In genomic region chr12:52267266-52267665, GRCh38 we compare ENCODE assay signal across 35 cellular contexts. TPM values are rescaled to one million over a fixed set of nuclear protein-coding genes. Genes with fewer than 3 reads are reported as not detected.
"Had no signal": no experiment of that assay in that cellular context is flagged by ENCODE, and none has a peak within 500 bp of the region (broad histone marks: within the 10 kb centered on the region; RNA-seq: fewer than 3 reads in every experiment).

No MANE protein-coding gene starts in this region.

- H3K36me3 Mint-ChIP-seq: activated CD8-positive, alpha-beta memory T cell treated with anti-CD3 and anti-CD28 coated beads, Interleukin-2, amount 10 ng/mL, durations not matched to agents 7 days and 5 days; activated naive CD4-positive, alpha-beta T cell treated with anti-CD3 and anti-CD28 coated beads, Interleukin-2, amount 50 U/mL, for 72 hours; IgD-negative memory B cell had no signal

- H3K4me3 ChIP-seq: adrenal gland, body of pancreas had no signal

- H3K27ac Mint-ChIP-seq: activated CD4-positive, alpha-beta memory T cell treated with anti-CD3 and anti-CD28 coated beads, Interleukin-2, amount 10 ng/mL, durations not matched to agents 7 days and 5 days; activated CD8-positive, alpha-beta memory T cell treated with anti-CD3 and anti-CD28 coated beads, Interleukin-2, amount 10 ng/mL, durations not matched to agents 7 days and 5 days; activated naive CD4-positive, alpha-beta T cell treated with anti-CD3 and anti-CD28 coated beads for 36 hours; activated naive CD4-positive, alpha-beta T cell treated with anti-CD3 and anti-CD28 coated beads, Interleukin-2, amount 50 U/mL, for 72 hours; IgD-negative memory B cell had no signal

- H3K36me3 ChIP-seq: adrenal gland, WERI-Rb-1 had no signal

- H3K9me3 Mint-ChIP-seq: activated naive CD4-positive, alpha-beta T cell treated with anti-CD3 and anti-CD28 coated beads for 36 hours; activated naive CD4-positive, alpha-beta T cell treated with anti-CD3 and anti-CD28 coated beads, Interleukin-2, amount 50 U/mL, for 72 hours had no signal

- H3K9me3 ChIP-seq: adrenal gland, body of pancreas had no signal

- H3K27me3 ChIP-seq: adrenal gland, body of pancreas had no signal

- H3K4me3 Mint-ChIP-seq: activated CD4-positive, alpha-beta memory T cell treated with anti-CD3 and anti-CD28 coated beads, Interleukin-2, amount 10 ng/mL, durations not matched to agents 7 days and 5 days; activated CD8-positive, alpha-beta memory T cell treated with anti-CD3 and anti-CD28 coated beads, Interleukin-2, amount 10 ng/mL, durations not matched to agents 7 days and 5 days; activated naive CD4-positive, alpha-beta T cell treated with anti-CD3 and anti-CD28 coated beads for 36 hours; IgD-negative memory B cell had no signal

- DNase-seq: activated CD4-positive, alpha-beta memory T cell treated with anti-CD3 and anti-CD28 coated beads, Interleukin-2, amount 10 ng/mL, durations not matched to agents 7 days and 5 days; activated CD4-positive, alpha-beta T cell treated with anti-CD3 and anti-CD28 coated beads for 1 hour; activated CD4-positive, alpha-beta T cell treated with anti-CD3 and anti-CD28 coated beads for 48 hours; activated CD4-positive, CD25-positive, alpha-beta regulatory T cell; activated CD8-positive, alpha-beta memory T cell treated with anti-CD3 and anti-CD28 coated beads for 24 hours; activated CD8-positive, alpha-beta memory T cell treated with anti-CD3 and anti-CD28 coated beads, Interleukin-2, amount 10 ng/mL, durations not matched to agents 7 days and 5 days; activated CD8-positive, alpha-beta memory T cell treated with anti-CD3 and anti-CD28 coated beads, Interleukin-2, amount 50 U/mL, for 48 hours; activated gamma-delta T cell treated with Interleukin-2 at 50 U/mL for 16 hours; activated naive CD4-positive, alpha-beta T cell treated with anti-CD3 and anti-CD28 coated beads for 36 hours; activated T-cell treated with anti-CD3 and anti-CD28 coated beads, Interleukin-2, amount 50 U/mL, for 48 hours; Kasumi-1; KBM-7; MM.1S; MV-4-11; NCI-H1092; NCI-H1417; NCI-H146; NCI-H187; NCI-H2171 treated with DMSO at 0.1 percent for 48 hours; NCI-H2227 treated with DMSO at 0.1 percent for 48 hours; NCI-H446; NCI-H524 treated with DMSO at 0.1 percent for 48 hours; SIG-M5; T1000; WERI-Rb-1 had no signal

- H3K4me1 Mint-ChIP-seq: activated CD4-positive, alpha-beta memory T cell treated with anti-CD3 and anti-CD28 coated beads, Interleukin-2, amount 10 ng/mL, durations not matched to agents 7 days and 5 days; activated CD8-positive, alpha-beta memory T cell treated with anti-CD3 and anti-CD28 coated beads, Interleukin-2, amount 10 ng/mL, durations not matched to agents 7 days and 5 days had no signal

- H3K27ac ChIP-seq: body of pancreas, WERI-Rb-1 had no signal

- H3K4me1 ChIP-seq: adrenal gland had no signal

RNA-seq across cellular contexts. Expression of gene KRT86, which starts 7.2 kb away (rescaled TPM):
- total RNA-seq: Right ventricle myocardium inferior, SK-MEL-5 had no signal

RNA-seq across cellular contexts. Expression of gene KRT81, which starts 24.1 kb away (rescaled TPM):
- total RNA-seq: activated CD4-positive, alpha-beta memory T cell treated with anti-CD3 and anti-CD28 coated beads, Interleukin-2, amount 10 ng/mL, durations not matched to agents 7 days and 5 days; activated naive CD4-positive, alpha-beta T cell treated with anti-CD3 and anti-CD28 coated beads for 36 hours; activated naive CD4-positive, alpha-beta T cell treated with anti-CD3 and anti-CD28 coated beads, Interleukin-2, amount 50 U/mL, for 72 hours; body of pancreas; Right ventricle myocardium inferior; T-helper 1 cell treated with Interleukin-12 subunit alpha and Interleukin-12 subunit beta and Interleukin-4 antibody, amounts not matched to agents 30 ng/mL and 1 ng/mL, for 36 hours had no signal

RNA-seq across cellular contexts. Expression of gene KRT7, which starts 34.2 kb away (rescaled TPM):
- total RNA-seq: Right ventricle myocardium inferior, SK-MEL-5 had no signal

RNA-seq across cellular contexts. Expression of gene KRT83, which starts 53.9 kb away (rescaled TPM):
- total RNA-seq: activated CD4-positive, alpha-beta memory T cell treated with anti-CD3 and anti-CD28 coated beads, Interleukin-2, amount 10 ng/mL, durations not matched to agents 7 days and 5 days; activated CD8-positive, alpha-beta memory T cell treated with anti-CD3 and anti-CD28 coated beads, Interleukin-2, amount 10 ng/mL, durations not matched to agents 7 days and 5 days; activated naive CD4-positive, alpha-beta T cell treated with anti-CD3 and anti-CD28 coated beads for 36 hours; activated naive CD4-positive, alpha-beta T cell treated with anti-CD3 and anti-CD28 coated beads, Interleukin-2, amount 50 U/mL, for 72 hours; adrenal gland; astrocyte; body of pancreas; bronchial epithelial cell; Right ventricle myocardium inferior; SK-MEL-5; T-helper 1 cell treated with Interleukin-12 subunit alpha and Interleukin-12 subunit beta and Interleukin-4 antibody, amounts not matched to agents 30 ng/mL and 1 ng/mL, for 36 hours; T-helper 2 cell treated with Interferon-gamma antibody and Interleukin-4, amounts not matched to agents 100 ng/mL and 5 ng/mL, for 36 hours had no signal
